In genomic region chr14:71753126-71753830, GRCh38 we compare ENCODE assay signal across 1 cellular context.
A peak's percentile ranks its signal among the peaks of the same experiment; 100 is the strongest.
TF ChIP-seq lines count a peak whose summit lies in the region.

No MANE protein-coding gene starts in this region.

TF ChIP-seq in HepG2, 621 proteins besides CTCF, POLR2A, EP300 and RAD21 (continued from another document):
- no peak for TF ChIP-seq ZBTB14 (CRISPR knock-in tag; IDR thresholded peaks at IDR 0.05)
- TF ChIP-seq TERF1 (CRISPR knock-in tag; IDR thresholded peaks at IDR 0.05), result no peak
- TF ChIP-seq, protein P1, sequence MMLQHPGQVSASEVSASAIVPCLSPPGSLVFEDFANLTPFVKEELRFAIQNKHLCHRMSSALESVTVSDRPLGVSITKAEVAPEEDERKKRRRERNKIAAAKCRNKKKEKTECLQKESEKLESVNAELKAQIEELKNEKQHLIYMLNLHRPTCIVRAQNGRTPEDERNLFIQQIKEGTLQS (CRISPR knock-in tag; IDR thresholded peaks at IDR 0.05), result no peak
- peak in 1 of 2 experiments; percentile 53; a peak in 1 of 4 replicates for TF ChIP-seq HMGXB4 (CRISPR knock-in tag; IDR thresholded peaks at IDR 0.05; ENCODE audit: borderline replicate concordance in 1 of 2, low read depth in 1 of 2)
- TF ChIP-seq MIER2 (CRISPR knock-in tag; IDR thresholded peaks at IDR 0.05), result no peak
- no peak for TF ChIP-seq ZNF282 (IDR thresholded peaks at IDR 0.05; ENCODE audit: partially characterized antibody)
- TF ChIP-seq PRDM4 (CRISPR knock-in tag; IDR thresholded peaks at IDR 0.05; ENCODE audit: borderline replicate concordance), result no peak
- TF ChIP-seq ZNF569 (CRISPR knock-in tag; IDR thresholded peaks at IDR 0.05; ENCODE audit: borderline replicate concordance), result no peak
- no peak for TF ChIP-seq ZNF180 (CRISPR knock-in tag; IDR thresholded peaks at IDR 0.05; ENCODE audit: borderline replicate concordance, low read depth)
- TF ChIP-seq, protein P2, sequence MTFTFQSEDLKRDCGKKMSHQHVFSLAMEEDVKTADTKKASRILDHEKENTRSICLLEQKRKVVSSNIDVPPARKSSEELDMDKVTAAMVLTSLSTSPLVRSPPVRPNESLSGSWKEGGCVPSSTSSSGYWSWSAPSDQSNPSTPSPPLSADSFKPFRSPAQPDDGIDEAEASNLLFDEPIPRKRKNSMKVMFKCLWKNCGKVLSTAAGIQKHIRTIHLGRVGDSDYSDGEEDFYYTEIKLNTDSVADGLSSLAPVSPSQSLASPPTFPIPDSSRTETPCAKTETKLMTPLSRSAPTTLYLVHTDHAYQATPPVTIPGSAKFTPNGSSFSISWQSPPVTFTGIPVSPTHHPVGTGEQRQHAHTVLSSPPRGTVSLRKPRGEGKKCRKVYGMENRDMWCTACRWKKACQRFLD (CRISPR knock-in tag; IDR thresholded peaks at IDR 0.05; ENCODE audit: borderline replicate concordance), result no peak
- TF ChIP-seq SMYD3 (CRISPR knock-in tag; IDR thresholded peaks at IDR 0.05), result no peak
- TF ChIP-seq SALL1 (CRISPR knock-in tag; IDR thresholded peaks at IDR 0.05), result peak; percentile 26; the same call in 1 of the 2 replicates
- TF ChIP-seq CEBPB (IDR thresholded peaks at IDR 0.05; ENCODE audit: borderline replicate concordance, low read depth, low read length), result no peak
- no peak for TF ChIP-seq MXD1 (CRISPR knock-in tag; IDR thresholded peaks at IDR 0.05)
- no peak for TF ChIP-seq NR2F2 (IDR thresholded peaks at IDR 0.05; ENCODE audit: borderline replicate concordance, low read depth)
- TF ChIP-seq, protein P3, sequence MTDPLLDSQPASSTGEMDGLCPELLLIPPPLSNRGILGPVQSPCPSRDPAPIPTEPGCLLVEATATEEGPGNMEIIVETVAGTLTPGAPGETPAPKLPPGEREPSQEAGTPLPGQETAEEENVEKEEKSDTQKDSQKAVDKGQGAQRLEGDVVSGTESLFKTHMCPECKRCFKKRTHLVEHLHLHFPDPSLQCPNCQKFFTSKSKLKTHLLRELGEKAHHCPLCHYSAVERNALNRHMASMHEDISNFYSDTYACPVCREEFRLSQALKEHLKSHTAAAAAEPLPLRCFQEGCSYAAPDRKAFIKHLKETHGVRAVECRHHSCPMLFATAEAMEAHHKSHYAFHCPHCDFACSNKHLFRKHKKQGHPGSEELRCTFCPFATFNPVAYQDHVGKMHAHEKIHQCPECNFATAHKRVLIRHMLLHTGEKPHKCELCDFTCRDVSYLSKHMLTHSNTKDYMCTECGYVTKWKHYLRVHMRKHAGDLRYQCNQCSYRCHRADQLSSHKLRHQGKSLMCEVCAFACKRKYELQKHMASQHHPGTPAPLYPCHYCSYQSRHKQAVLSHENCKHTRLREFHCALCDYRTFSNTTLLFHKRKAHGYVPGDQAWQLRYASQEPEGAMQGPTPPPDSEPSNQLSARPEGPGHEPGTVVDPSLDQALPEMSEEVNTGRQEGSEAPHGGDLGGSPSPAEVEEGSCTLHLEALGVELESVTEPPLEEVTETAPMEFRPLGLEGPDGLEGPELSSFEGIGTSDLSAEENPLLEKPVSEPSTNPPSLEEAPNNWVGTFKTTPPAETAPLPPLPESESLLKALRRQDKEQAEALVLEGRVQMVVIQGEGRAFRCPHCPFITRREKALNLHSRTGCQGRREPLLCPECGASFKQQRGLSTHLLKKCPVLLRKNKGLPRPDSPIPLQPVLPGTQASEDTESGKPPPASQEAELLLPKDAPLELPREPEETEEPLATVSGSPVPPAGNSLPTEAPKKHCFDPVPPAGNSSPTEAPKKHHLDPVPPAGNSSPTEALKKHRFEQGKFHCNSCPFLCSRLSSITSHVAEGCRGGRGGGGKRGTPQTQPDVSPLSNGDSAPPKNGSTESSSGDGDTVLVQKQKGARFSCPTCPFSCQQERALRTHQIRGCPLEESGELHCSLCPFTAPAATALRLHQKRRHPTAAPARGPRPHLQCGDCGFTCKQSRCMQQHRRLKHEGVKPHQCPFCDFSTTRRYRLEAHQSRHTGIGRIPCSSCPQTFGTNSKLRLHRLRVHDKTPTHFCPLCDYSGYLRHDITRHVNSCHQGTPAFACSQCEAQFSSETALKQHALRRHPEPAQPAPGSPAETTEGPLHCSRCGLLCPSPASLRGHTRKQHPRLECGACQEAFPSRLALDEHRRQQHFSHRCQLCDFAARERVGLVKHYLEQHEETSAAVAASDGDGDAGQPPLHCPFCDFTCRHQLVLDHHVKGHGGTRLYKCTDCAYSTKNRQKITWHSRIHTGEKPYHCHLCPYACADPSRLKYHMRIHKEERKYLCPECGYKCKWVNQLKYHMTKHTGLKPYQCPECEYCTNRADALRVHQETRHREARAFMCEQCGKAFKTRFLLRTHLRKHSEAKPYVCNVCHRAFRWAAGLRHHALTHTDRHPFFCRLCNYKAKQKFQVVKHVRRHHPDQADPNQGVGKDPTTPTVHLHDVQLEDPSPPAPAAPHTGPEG (CRISPR knock-in tag; IDR thresholded peaks at IDR 0.05), result no peak
